11 cellular contexts compared by ENCODE assay signal in genomic region chr12:64681200-64682052, GRCh38.
DNase-seq lines count a peak whose midpoint lies in the region; ATAC-seq and TF ChIP-seq lines count a peak whose summit lies in the region.
"Had no signal": no experiment of that assay in that cellular context is flagged by ENCODE, and none has a peak within 500 bp of the region (broad histone marks: within the 10 kb centered on the region; RNA-seq: fewer than 3 reads in every experiment).

No MANE protein-coding gene starts in this region.

- BruUV-seq in A673 (replicated peaks; lab: Mats Ljungman, UMichigan): no TSS peak

- DNase-seq in A673 (ENCODE audit: low spot score): no peak
- DNase-seq in hepatocyte (ENCODE audit: low spot score): no peak
- DNase-seq in middle frontal gyrus (ENCODE audit: extremely low spot score, low spot score): no peak
- DNase-seq: DMS79 treated with DMSO at 0.1 percent for 48 hours, SHP77 treated with DMSO at 0.1 percent for 48 hours had no signal

- peaks cover 42% of the 10 kb centered on the region for H3K36me3 Mint-ChIP-seq in T-helper 1 cell treated with Interleukin-12 subunit alpha and Interleukin-12 subunit beta and Interleukin-4 antibody, amounts not matched to agents 30 μg/mL and 1 μg/mL, for 36 hours (ENCODE audit: low read depth)

- intact Hi-C loops in A673 (cut with micrococcal nuclease; ENCODE audit: unreplicated experiment): no loop called here

- peak overlapping the region; percentile 92 for H3K27ac Mint-ChIP-seq in T-helper 1 cell treated with Interleukin-12 subunit alpha and Interleukin-12 subunit beta and Interleukin-4 antibody, amounts not matched to agents 30 μg/mL and 1 μg/mL, for 36 hours

- H3K9me3 Mint-ChIP-seq in T-helper 1 cell treated with Interleukin-12 subunit alpha and Interleukin-12 subunit beta and Interleukin-4 antibody, amounts not matched to agents 30 μg/mL and 1 μg/mL, for 36 hours: no peaks in the 10 kb centered on the region

- peak overlapping the region; percentile 73 for H3K27ac ChIP-seq in A673 (ENCODE audit: low read depth, low read length, poor library complexity, severe bottlenecking)
- H3K27ac ChIP-seq in hepatocyte: peak overlapping the region; percentile 48

- no peak overlapping the region for H2AFZ ChIP-seq in hepatocyte

- H3K27me3 ChIP-seq in A673 (replicated peaks; ENCODE audit: insufficient read depth, low read depth, low read length, poor library complexity): no peaks in the 10 kb centered on the region
- no peaks in the 10 kb centered on the region for H3K27me3 ChIP-seq in hepatocyte

- peaks cover 82% of the 10 kb centered on the region for H3K4me1 Mint-ChIP-seq in T-helper 1 cell treated with Interleukin-12 subunit alpha and Interleukin-12 subunit beta and Interleukin-4 antibody, amounts not matched to agents 30 μg/mL and 1 μg/mL, for 36 hours (ENCODE audit: low read depth)

- POLR2A ChIA-PET in A673 (lab: Charles Lee; ENCODE audit: low non-redundant PET): no interaction called here

- H3K4me2 ChIP-seq in hepatocyte: no peak overlapping the region

- 85% methylated on average over 5 of the region's 5 CpGs for WGBS in hepatocyte (ENCODE audit: low lambda C conversion rate, missing lambda C conversion rate)

- no peak overlapping the region for H3K4me3 ChIP-seq in A673 (ENCODE audit: low read depth, low read length, poor library complexity, severe bottlenecking)
- no peak overlapping the region for H3K4me3 ChIP-seq in hepatocyte

- H3K4me1 ChIP-seq in A673 (ENCODE audit: insufficient read depth, low read length, poor library complexity, severe bottlenecking) (peaks cover 50% of the 10 kb centered on the region), hepatocyte (ENCODE audit: insufficient read depth) (peaks cover 8% of the 10 kb centered on the region)

- H3K79me2 ChIP-seq in hepatocyte: peaks cover 7% of the 10 kb centered on the region

- peak; percentile 43 for ATAC-seq in GM19023 (IDR thresholded peaks at IDR 0.05; ENCODE audit: unreplicated experiment)
- ATAC-seq in GM21717 (IDR thresholded peaks at IDR 0.05; ENCODE audit: unreplicated experiment): no peak
- no peak for ATAC-seq in GM21423 (IDR thresholded peaks at IDR 0.05; ENCODE audit: unreplicated experiment)
- ATAC-seq in GM18870 (IDR thresholded peaks at IDR 0.05; ENCODE audit: unreplicated experiment): no peak
- ATAC-seq: HCT116 had no signal

- H3K36me3 ChIP-seq in A673 (ENCODE audit: insufficient read depth, low read length, poor library complexity, severe bottlenecking) (no peaks in the 10 kb centered on the region), hepatocyte (replicated peaks; ENCODE audit: insufficient read depth, low read depth) (no peaks in the 10 kb centered on the region)

- CTCF ChIA-PET in A673 (lab: Charles Lee): no interaction called here

- H3K4me3 Mint-ChIP-seq in T-helper 1 cell treated with Interleukin-12 subunit alpha and Interleukin-12 subunit beta and Interleukin-4 antibody, amounts not matched to agents 30 μg/mL and 1 μg/mL, for 36 hours: peak overlapping the region; percentile 43

- no peak for TF ChIP-seq CTCF in A673 (conservative IDR thresholded peaks at IDR 0.05; ENCODE audit: low read depth, low read length)
- no peak for TF ChIP-seq CTCF in hepatocyte (IDR thresholded peaks at IDR 0.05; ENCODE audit: poor library complexity)

- no peaks in the 10 kb centered on the region for H3K9me3 ChIP-seq in A673 (ENCODE audit: low read depth, low read length, poor library complexity, severe bottlenecking)
- H3K9me3 ChIP-seq in hepatocyte (ENCODE audit: low read depth): no peaks in the 10 kb centered on the region

- no peaks in the 10 kb centered on the region for H3K9me2 ChIP-seq in hepatocyte (replicated peaks; ENCODE audit: insufficient read depth)

- H4K20me1 ChIP-seq in hepatocyte (ENCODE audit: insufficient read depth, poor library complexity, severe bottlenecking): no peaks in the 10 kb centered on the region

- no peaks in the 10 kb centered on the region for H3K27me3 Mint-ChIP-seq in T-helper 1 cell treated with Interleukin-12 subunit alpha and Interleukin-12 subunit beta and Interleukin-4 antibody, amounts not matched to agents 30 μg/mL and 1 μg/mL, for 36 hours (ENCODE audit: low read depth)
